17 cellular contexts compared by ENCODE assay signal in the genomic region with DNA sequence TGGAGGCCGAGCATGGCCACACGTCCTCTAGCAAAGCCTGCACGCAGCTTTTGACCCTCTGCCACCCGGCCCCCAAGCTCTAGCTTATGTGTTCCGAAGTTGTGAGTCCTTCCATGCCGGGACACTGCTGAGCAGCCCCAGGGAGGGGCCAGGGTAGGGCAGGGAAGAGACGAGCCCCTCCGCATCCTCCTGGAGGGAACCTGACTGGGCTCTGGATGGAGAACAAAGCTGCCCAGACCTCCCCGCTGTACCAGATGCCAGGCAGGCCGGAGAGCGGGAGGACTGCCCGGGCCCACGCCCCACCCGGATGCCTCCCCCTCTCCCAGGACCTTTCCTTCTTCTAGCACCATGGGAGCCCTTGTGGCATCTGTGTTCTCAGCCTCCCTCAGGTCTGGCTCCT. TPM values are rescaled to one million over a fixed set of nuclear protein-coding genes. Genes with fewer than 3 reads are reported as not detected.
DNase-seq lines count a peak whose midpoint lies in the region; ATAC-seq and TF ChIP-seq lines count a peak whose summit lies in the region.
"Had no signal": no experiment of that assay in that cellular context is flagged by ENCODE, and none has a peak within 500 bp of the region (broad histone marks: within the 10 kb centered on the region; RNA-seq: fewer than 3 reads in every experiment).

No MANE protein-coding gene starts in this region.

- H3K18ac ChIP-seq in neuronal stem cell (ENCODE audit: low read length) = peak overlapping the region; percentile 81

- H2BK15ac ChIP-seq in neuronal stem cell (ENCODE audit: low read length) = peak overlapping the region; percentile 93

- no peak overlapping the region for H3K4me2 ChIP-seq in neuronal stem cell (ENCODE audit: insufficient read depth, low read length, poor library complexity, severe bottlenecking)

- H3K14ac ChIP-seq in neuronal stem cell (ENCODE audit: low read length) = no peak overlapping the region

- WGBS in neuronal stem cell (ENCODE audit: extremely low coverage in 2 of 2, insufficient read length in 2 of 2, insufficient replicate concordance in 1 of 2), 2 donors = no CpG with 5 or more reads among the region's 14 CpGs
- WGBS in prostate gland = 88% methylated on average over 14 of the region's 14 CpGs

- peak overlapping the region; percentile 65 for H2AK5ac ChIP-seq in neuronal stem cell (ENCODE audit: low read depth, low read length)

- H3K27ac ChIP-seq in neuronal stem cell (replicated peaks; ENCODE audit: low read length) = no peak overlapping the region
- no peak overlapping the region for H3K27ac ChIP-seq in prostate gland
- H3K27ac ChIP-seq: 22Rv1, GM23248 had no signal

- peak overlapping the region; percentile 92 for H2BK12ac ChIP-seq in neuronal stem cell (ENCODE audit: low read length)

- H3K36me3 ChIP-seq in H7 (replicated peaks; ENCODE audit: control insufficient read depth, insufficient read depth, low read length) = no peaks in the 10 kb centered on the region
- H3K36me3 ChIP-seq in neuronal stem cell (replicated peaks in 1 of 2; ENCODE audit: control insufficient read depth in 2 of 2, insufficient read depth in 2 of 2, low read length in 2 of 2) = no peaks in the 10 kb centered on the region
- no peaks in the 10 kb centered on the region for H3K36me3 ChIP-seq in prostate gland
- H3K36me3 ChIP-seq: HAP-1 had no signal

- peak overlapping the region; percentile 61 for H4K91ac ChIP-seq in neuronal stem cell (ENCODE audit: low read depth, low read length, poor library complexity)

- intact Hi-C loops in prostate gland (cut with DNase I) = no loop called here

- no peak overlapping the region for H2AFZ ChIP-seq in neuronal stem cell (ENCODE audit: low read length)
- H2AFZ ChIP-seq: GM23248 had no signal

- H3K4me3 ChIP-seq in H7 (ENCODE audit: insufficient read depth, low read depth, low read length) (no peak overlapping the region), neuronal stem cell (ENCODE audit: low read length in 2 of 2) (no peak overlapping the region), prostate gland (no peak overlapping the region)
- H3K4me3 ChIP-seq: GM23248, HAP-1 had no signal

- DNase-seq in activated CD8-positive, alpha-beta memory T cell treated with anti-CD3 and anti-CD28 coated beads for 24 hours = peak; percentile 40
- no peak for DNase-seq in activated CD8-positive, alpha-beta memory T cell treated with anti-CD3 and anti-CD28 coated beads, Interleukin-2, amount 50 U/mL, for 48 hours
- DNase-seq in H7 = peak; percentile 55
- DNase-seq in neuronal stem cell (ENCODE audit: low spot score) = no peak
- no peak for DNase-seq in Ammon's horn (ENCODE audit: low spot score)
- no peak for DNase-seq in prostate gland (ENCODE audit: low spot score)
- DNase-seq: ACHN; AML-193; C1 segment of cervical spinal cord; CD4-positive, alpha-beta memory T cell; COR-L47; DMS153; DND-41; GM23248 had no signal

- no peaks in the 10 kb centered on the region for H3K27me3 ChIP-seq in H7 (ENCODE audit: control insufficient read depth, insufficient read depth, low read length)
- peaks cover 0 to 5% (median 0%) of the 10 kb centered on the region in 3 experiments for H3K27me3 ChIP-seq in neuronal stem cell (ENCODE audit: control insufficient read depth in 3 of 3, insufficient read depth in 3 of 3, low read depth in 1 of 3, low read length in 3 of 3)
- no peaks in the 10 kb centered on the region for H3K27me3 ChIP-seq in prostate gland (replicated peaks; ENCODE audit: insufficient read depth)

- no peak overlapping the region for H3K23ac ChIP-seq in neuronal stem cell (ENCODE audit: low read depth, low read length, poor library complexity)

- no peak for TF ChIP-seq CTCF in prostate gland (IDR thresholded peaks at IDR 0.05)

- H4K8ac ChIP-seq in neuronal stem cell (ENCODE audit: low read depth, low read length) = no peak overlapping the region

- peak overlapping the region; percentile 47 for H2BK5ac ChIP-seq in neuronal stem cell (ENCODE audit: low read length)

- H2BK120ac ChIP-seq in neuronal stem cell (ENCODE audit: low read depth, low read length) = no peak overlapping the region

- no peak for TF ChIP-seq POLR2A in prostate gland (IDR thresholded peaks at IDR 0.05)

- H3K4me1 ChIP-seq in neuronal stem cell (ENCODE audit: control insufficient read depth in 2 of 2, insufficient read depth in 1 of 2, low read depth in 1 of 2, low read length in 2 of 2) (peaks cover 13 to 19% of the 10 kb centered on the region in 2 donors), prostate gland (replicated peaks) (no peaks in the 10 kb centered on the region)
- H3K4me1 ChIP-seq: HAP-1 had no signal

- H3K4ac ChIP-seq in neuronal stem cell (ENCODE audit: low read length) = no peak overlapping the region

- no peaks in the 10 kb centered on the region for H3K79me1 ChIP-seq in neuronal stem cell (ENCODE audit: low read depth, low read length)

- ATAC-seq in GM19395 (IDR thresholded peaks at IDR 0.05; ENCODE audit: unreplicated experiment) = no peak

- no peak overlapping the region for H3K9ac ChIP-seq in neuronal stem cell (ENCODE audit: low read depth, low read length, poor library complexity)
- H3K9ac ChIP-seq: GM23248 had no signal

- H3K9me3 ChIP-seq in neuronal stem cell (replicated peaks in 1 of 2; ENCODE audit: control insufficient read depth in 2 of 2, insufficient read depth in 1 of 2, low read depth in 1 of 2, low read length in 2 of 2) = no peaks in the 10 kb centered on the region
- no peaks in the 10 kb centered on the region for H3K9me3 ChIP-seq in prostate gland
- H3K9me3 ChIP-seq: HAP-1 had no signal

RNA-seq across cellular contexts. Expression of gene ALX4, which starts 46.2 kb away (rescaled TPM):
- total RNA-seq in H7 (2014; rRNA removed; shearing (Covaris generic)) = not detected in 2 replicates
- polyA plus RNA-seq in neuronal stem cell (2013, experiment 1 of 2) = not detected
- polyA plus RNA-seq in neuronal stem cell (2013, experiment 2 of 2) = 0.01 TPM
- under 1 TPM; 0.17 to 0.36 TPM for total RNA-seq in prostate gland
- total RNA-seq: CD4-positive, alpha-beta memory T cell; GM23248 had no signal
- polyA plus RNA-seq: CD4-positive, alpha-beta memory T cell; GM23248 had no signal

Comparison
In these comparisons a context has a peak if more than half of its experiments do, and no peak if none do; other contexts are left out.
1. DNase-seq: peak in activated CD8-positive, alpha-beta memory T cell treated with anti-CD3 and anti-CD28 coated beads for 24 hours (single experiment) and H7 (single experiment); none in activated CD8-positive, alpha-beta memory T cell treated with anti-CD3 and anti-CD28 coated beads, Interleukin-2, amount 50 U/mL, for 48 hours (single experiment), neuronal stem cell (single experiment), Ammon's horn (single experiment) and prostate gland (single experiment).